In the genomic region with DNA sequence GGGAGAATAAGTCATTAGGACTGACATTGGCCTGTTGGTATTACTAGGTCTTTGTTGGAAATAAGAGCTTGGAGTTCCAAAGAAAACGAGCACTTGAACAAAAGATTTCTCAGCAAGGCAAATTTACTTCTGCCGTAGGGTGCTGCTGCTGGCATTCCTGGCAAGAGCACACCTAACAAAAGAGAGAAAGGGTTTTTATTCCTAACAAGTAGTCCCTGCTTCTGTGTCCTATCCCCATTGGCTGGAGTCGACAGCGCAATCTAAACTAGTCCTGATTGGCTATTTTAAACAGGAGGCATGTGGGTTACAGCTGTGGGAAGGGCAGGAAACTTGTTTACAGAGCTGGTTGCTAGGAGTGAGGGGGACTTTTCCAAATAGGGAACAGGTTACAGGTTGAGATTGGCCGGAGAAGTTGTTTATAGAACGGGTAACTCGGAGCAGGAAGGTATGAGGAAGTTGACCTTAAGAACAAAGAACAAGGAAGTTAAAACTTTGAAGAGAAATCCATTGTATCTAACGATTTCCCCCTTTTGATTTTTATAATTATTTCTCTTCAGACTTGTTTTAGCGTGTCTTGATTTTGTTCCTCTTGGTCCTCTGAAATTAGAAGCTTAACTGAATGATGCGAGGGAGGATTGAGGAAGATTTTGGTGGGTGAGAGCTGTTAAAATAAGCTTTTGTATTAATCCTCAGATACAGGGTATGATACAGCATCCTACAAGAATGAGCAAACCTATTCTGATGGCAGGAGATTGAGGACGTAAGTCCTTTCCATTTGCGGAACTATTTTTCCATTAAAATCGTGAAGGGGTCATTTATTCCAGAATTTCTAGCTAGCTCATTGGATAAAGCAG, we compare ENCODE assay signal across 1 cellular context.
TF ChIP-seq lines count a peak whose summit lies in the region.

No MANE protein-coding gene starts in this region.

TF ChIP-seq in K562, 482 proteins besides CTCF, POLR2A, EP300 and RAD21 (continued from another document and continues in another):
- TF ChIP-seq, protein P1, sequence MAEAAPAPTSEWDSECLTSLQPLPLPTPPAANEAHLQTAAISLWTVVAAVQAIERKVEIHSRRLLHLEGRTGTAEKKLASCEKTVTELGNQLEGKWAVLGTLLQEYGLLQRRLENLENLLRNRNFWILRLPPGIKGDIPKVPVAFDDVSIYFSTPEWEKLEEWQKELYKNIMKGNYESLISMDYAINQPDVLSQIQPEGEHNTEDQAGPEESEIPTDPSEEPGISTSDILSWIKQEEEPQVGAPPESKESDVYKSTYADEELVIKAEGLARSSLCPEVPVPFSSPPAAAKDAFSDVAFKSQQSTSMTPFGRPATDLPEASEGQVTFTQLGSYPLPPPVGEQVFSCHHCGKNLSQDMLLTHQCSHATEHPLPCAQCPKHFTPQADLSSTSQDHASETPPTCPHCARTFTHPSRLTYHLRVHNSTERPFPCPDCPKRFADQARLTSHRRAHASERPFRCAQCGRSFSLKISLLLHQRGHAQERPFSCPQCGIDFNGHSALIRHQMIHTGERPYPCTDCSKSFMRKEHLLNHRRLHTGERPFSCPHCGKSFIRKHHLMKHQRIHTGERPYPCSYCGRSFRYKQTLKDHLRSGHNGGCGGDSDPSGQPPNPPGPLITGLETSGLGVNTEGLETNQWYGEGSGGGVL (CRISPR knock-in tag; IDR thresholded peaks at IDR 0.05): no peak
- TF ChIP-seq SMAD4 (CRISPR knock-in tag; conservative IDR thresholded peaks at IDR 0.05) (no peak), LCOR (CRISPR knock-in tag; IDR thresholded peaks at IDR 0.05) (peak; percentile 47; the same call in 1 of the 2 replicates), HNRNPL (IDR thresholded peaks at IDR 0.05; ENCODE audit: low read depth, low read length) (0 out of 2 replicates have a peak, but pooled peaks have one; percentile 25), HDAC1 (IDR thresholded peaks at IDR 0.05) (peak in 1 of 2 experiments; percentile 87; a peak in 2 of 4 replicates), DACH1 (IDR thresholded peaks at IDR 0.05; ENCODE audit: partially characterized antibody) (peak; percentile 22), POLR2H (tag; IDR thresholded peaks at IDR 0.05; ENCODE audit: low read depth) (no peak), CREM (IDR thresholded peaks at IDR 0.05; ENCODE audit: low read depth) (no peak), FOXJ2 (tag; IDR thresholded peaks at IDR 0.05) (peak; percentile 76), NR3C1 (CRISPR knock-in tag; IDR thresholded peaks at IDR 0.05) (no peak), NFATC3 (IDR thresholded peaks at IDR 0.05) (0 out of 2 replicates have a peak, but pooled peaks have one; percentile 27), FOXJ3 (CRISPR knock-in tag; IDR thresholded peaks at IDR 0.05) (peak; percentile 85), NR2C1 (IDR thresholded peaks at IDR 0.05) (peak; percentile 30; the same call in 1 of the 2 replicates), NR2C1 (tag; IDR thresholded peaks at IDR 0.05) (no peak), JUN (IDR thresholded peaks at IDR 0.05; ENCODE audit: borderline replicate concordance, low read depth, low read length) (no peak), JUN (CRISPR knock-in tag; IDR thresholded peaks at IDR 0.05; ENCODE audit: borderline replicate concordance) (no peak), ZNF644 (tag; IDR thresholded peaks at IDR 0.05; ENCODE audit: low read depth) (no peak), BCL6 (CRISPR knock-in tag; IDR thresholded peaks at IDR 0.05) (no peak), ZNF561 (CRISPR knock-in tag; conservative IDR thresholded peaks at IDR 0.05) (peak; percentile 60; the same call in 1 of the 2 replicates), SUPT5H (IDR thresholded peaks at IDR 0.05) (peak; percentile 32; the same call in 1 of the 2 replicates), TSC22D4 (tag; IDR thresholded peaks at IDR 0.05) (no peak), MCM7 (IDR thresholded peaks at IDR 0.05) (no peak), EP400 (IDR thresholded peaks at IDR 0.05) (peak; percentile 51; the same call in 1 of the 2 replicates), RBM39 (optimal IDR thresholded peaks at IDR 0.05; ENCODE audit: low read depth, low read length) (no peak), ZNF408 (CRISPR knock-in tag; IDR thresholded peaks at IDR 0.05; ENCODE audit: low read depth) (no peak), SNRNP70 (optimal IDR thresholded peaks at IDR 0.05; ENCODE audit: low read depth, low read length) (peak; percentile 33), TEAD4 (IDR thresholded peaks at IDR 0.05; ENCODE audit: low read length) (peak; percentile 51; the same call in 1 of the 2 replicates), TEAD4 (CRISPR knock-in tag; IDR thresholded peaks at IDR 0.05; ENCODE audit: borderline replicate concordance) (no peak), MTA3 (IDR thresholded peaks at IDR 0.05; ENCODE audit: borderline replicate concordance) (0 out of 2 replicates have a peak, but pooled peaks have one; percentile 28), ZNF780A (CRISPR knock-in tag; IDR thresholded peaks at IDR 0.05) (no peak), SAFB2 (IDR thresholded peaks at IDR 0.05; ENCODE audit: borderline replicate concordance, low read depth, low read length, severe bottlenecking) (no peak), BRD4 (IDR thresholded peaks at IDR 0.05) (peak; percentile 19; the same call in 1 of the 2 replicates), ZNF347 (CRISPR knock-in tag; IDR thresholded peaks at IDR 0.05; ENCODE audit: low read depth) (0 out of 2 replicates have a peak, but pooled peaks have one; percentile 16), ZNF121 (CRISPR knock-in tag; conservative IDR thresholded peaks at IDR 0.05) (no peak), SPI1 (IDR thresholded peaks at IDR 0.05; ENCODE audit: borderline replicate concordance, low read depth, low read length) (peak; percentile 50; the same call in 1 of the 2 replicates), ARHGAP35 (IDR thresholded peaks at IDR 0.05; ENCODE audit: partially characterized antibody) (no peak), FOXM1 (IDR thresholded peaks at IDR 0.05; ENCODE audit: low read depth) (peak; percentile 74), FOXM1 (CRISPR knock-in tag; IDR thresholded peaks at IDR 0.05; ENCODE audit: low read depth) (peak; percentile 54; the same call in 1 of the 2 replicates), ZNF41 (CRISPR knock-in tag; conservative IDR thresholded peaks at IDR 0.05) (no peak), ZNF384 (IDR thresholded peaks at IDR 0.05; ENCODE audit: low read depth, low read length) (no peak), NR4A1 (CRISPR knock-in tag; IDR thresholded peaks at IDR 0.05) (no peak), NR4A1 (tag; IDR thresholded peaks at IDR 0.05) (no peak), XRCC5 (IDR thresholded peaks at IDR 0.05; ENCODE audit: low read depth, low read length) (no peak)
- TF ChIP-seq, protein P2, sequence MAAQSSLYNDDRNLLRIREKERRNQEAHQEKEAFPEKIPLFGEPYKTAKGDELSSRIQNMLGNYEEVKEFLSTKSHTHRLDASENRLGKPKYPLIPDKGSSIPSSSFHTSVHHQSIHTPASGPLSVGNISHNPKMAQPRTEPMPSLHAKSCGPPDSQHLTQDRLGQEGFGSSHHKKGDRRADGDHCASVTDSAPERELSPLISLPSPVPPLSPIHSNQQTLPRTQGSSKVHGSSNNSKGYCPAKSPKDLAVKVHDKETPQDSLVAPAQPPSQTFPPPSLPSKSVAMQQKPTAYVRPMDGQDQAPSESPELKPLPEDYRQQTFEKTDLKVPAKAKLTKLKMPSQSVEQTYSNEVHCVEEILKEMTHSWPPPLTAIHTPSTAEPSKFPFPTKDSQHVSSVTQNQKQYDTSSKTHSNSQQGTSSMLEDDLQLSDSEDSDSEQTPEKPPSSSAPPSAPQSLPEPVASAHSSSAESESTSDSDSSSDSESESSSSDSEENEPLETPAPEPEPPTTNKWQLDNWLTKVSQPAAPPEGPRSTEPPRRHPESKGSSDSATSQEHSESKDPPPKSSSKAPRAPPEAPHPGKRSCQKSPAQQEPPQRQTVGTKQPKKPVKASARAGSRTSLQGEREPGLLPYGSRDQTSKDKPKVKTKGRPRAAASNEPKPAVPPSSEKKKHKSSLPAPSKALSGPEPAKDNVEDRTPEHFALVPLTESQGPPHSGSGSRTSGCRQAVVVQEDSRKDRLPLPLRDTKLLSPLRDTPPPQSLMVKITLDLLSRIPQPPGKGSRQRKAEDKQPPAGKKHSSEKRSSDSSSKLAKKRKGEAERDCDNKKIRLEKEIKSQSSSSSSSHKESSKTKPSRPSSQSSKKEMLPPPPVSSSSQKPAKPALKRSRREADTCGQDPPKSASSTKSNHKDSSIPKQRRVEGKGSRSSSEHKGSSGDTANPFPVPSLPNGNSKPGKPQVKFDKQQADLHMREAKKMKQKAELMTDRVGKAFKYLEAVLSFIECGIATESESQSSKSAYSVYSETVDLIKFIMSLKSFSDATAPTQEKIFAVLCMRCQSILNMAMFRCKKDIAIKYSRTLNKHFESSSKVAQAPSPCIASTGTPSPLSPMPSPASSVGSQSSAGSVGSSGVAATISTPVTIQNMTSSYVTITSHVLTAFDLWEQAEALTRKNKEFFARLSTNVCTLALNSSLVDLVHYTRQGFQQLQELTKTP (IDR thresholded peaks at IDR 0.05; ENCODE audit: low read depth in 1 of 2, partially characterized antibody in 2 of 2): peak in 1 of 2 experiments; percentile 18
- TF ChIP-seq, protein P3, sequence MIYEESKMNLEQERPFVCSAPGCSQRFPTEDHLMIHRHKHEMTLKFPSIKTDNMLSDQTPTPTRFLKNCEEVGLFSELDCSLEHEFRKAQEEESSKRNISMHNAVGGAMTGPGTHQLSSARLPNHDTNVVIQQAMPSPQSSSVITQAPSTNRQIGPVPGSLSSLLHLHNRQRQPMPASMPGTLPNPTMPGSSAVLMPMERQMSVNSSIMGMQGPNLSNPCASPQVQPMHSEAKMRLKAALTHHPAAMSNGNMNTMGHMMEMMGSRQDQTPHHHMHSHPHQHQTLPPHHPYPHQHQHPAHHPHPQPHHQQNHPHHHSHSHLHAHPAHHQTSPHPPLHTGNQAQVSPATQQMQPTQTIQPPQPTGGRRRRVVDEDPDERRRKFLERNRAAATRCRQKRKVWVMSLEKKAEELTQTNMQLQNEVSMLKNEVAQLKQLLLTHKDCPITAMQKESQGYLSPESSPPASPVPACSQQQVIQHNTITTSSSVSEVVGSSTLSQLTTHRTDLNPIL (CRISPR knock-in tag; IDR thresholded peaks at IDR 0.05): 0 out of 2 replicates have a peak, but pooled peaks have one; percentile 28
- TF ChIP-seq, protein P4, sequence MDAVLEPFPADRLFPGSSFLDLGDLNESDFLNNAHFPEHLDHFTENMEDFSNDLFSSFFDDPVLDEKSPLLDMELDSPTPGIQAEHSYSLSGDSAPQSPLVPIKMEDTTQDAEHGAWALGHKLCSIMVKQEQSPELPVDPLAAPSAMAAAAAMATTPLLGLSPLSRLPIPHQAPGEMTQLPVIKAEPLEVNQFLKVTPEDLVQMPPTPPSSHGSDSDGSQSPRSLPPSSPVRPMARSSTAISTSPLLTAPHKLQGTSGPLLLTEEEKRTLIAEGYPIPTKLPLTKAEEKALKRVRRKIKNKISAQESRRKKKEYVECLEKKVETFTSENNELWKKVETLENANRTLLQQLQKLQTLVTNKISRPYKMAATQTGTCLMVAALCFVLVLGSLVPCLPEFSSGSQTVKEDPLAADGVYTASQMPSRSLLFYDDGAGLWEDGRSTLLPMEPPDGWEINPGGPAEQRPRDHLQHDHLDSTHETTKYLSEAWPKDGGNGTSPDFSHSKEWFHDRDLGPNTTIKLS (IDR thresholded peaks at IDR 0.05; ENCODE audit: borderline replicate concordance, low read depth): no peak
- TF ChIP-seq, protein P5, sequence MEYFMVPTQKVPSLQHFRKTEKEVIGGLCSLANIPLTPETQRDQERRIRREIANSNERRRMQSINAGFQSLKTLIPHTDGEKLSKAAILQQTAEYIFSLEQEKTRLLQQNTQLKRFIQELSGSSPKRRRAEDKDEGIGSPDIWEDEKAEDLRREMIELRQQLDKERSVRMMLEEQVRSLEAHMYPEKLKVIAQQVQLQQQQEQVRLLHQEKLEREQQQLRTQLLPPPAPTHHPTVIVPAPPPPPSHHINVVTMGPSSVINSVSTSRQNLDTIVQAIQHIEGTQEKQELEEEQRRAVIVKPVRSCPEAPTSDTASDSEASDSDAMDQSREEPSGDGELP (CRISPR knock-in tag; IDR thresholded peaks at IDR 0.05; ENCODE audit: borderline replicate concordance): peak; percentile 70
- TF ChIP-seq, protein P6, sequence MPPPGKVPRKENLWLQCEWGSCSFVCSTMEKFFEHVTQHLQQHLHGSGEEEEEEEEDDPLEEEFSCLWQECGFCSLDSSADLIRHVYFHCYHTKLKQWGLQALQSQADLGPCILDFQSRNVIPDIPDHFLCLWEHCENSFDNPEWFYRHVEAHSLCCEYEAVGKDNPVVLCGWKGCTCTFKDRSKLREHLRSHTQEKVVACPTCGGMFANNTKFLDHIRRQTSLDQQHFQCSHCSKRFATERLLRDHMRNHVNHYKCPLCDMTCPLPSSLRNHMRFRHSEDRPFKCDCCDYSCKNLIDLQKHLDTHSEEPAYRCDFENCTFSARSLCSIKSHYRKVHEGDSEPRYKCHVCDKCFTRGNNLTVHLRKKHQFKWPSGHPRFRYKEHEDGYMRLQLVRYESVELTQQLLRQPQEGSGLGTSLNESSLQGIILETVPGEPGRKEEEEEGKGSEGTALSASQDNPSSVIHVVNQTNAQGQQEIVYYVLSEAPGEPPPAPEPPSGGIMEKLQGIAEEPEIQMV (tag; conservative IDR thresholded peaks at IDR 0.05; ENCODE audit: low read depth): no peak
- TF ChIP-seq, protein P7, sequence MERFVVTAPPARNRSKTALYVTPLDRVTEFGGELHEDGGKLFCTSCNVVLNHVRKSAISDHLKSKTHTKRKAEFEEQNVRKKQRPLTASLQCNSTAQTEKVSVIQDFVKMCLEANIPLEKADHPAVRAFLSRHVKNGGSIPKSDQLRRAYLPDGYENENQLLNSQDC (CRISPR knock-in tag; IDR thresholded peaks at IDR 0.05): no peak
- TF ChIP-seq, protein P8, sequence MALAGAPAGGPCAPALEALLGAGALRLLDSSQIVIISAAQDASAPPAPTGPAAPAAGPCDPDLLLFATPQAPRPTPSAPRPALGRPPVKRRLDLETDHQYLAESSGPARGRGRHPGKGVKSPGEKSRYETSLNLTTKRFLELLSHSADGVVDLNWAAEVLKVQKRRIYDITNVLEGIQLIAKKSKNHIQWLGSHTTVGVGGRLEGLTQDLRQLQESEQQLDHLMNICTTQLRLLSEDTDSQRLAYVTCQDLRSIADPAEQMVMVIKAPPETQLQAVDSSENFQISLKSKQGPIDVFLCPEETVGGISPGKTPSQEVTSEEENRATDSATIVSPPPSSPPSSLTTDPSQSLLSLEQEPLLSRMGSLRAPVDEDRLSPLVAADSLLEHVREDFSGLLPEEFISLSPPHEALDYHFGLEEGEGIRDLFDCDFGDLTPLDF (CRISPR knock-in tag; IDR thresholded peaks at IDR 0.05): 0 out of 2 replicates have a peak, but pooled peaks have one; percentile 22
- TF ChIP-seq, protein P9, sequence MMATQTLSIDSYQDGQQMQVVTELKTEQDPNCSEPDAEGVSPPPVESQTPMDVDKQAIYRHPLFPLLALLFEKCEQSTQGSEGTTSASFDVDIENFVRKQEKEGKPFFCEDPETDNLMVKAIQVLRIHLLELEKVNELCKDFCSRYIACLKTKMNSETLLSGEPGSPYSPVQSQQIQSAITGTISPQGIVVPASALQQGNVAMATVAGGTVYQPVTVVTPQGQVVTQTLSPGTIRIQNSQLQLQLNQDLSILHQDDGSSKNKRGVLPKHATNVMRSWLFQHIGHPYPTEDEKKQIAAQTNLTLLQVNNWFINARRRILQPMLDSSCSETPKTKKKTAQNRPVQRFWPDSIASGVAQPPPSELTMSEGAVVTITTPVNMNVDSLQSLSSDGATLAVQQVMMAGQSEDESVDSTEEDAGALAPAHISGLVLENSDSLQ (IDR thresholded peaks at IDR 0.05): no peak
- TF ChIP-seq, protein P10, sequence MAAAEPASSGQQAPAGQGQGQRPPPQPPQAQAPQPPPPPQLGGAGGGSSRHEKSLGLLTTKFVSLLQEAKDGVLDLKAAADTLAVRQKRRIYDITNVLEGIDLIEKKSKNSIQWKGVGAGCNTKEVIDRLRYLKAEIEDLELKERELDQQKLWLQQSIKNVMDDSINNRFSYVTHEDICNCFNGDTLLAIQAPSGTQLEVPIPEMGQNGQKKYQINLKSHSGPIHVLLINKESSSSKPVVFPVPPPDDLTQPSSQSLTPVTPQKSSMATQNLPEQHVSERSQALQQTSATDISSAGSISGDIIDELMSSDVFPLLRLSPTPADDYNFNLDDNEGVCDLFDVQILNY (CRISPR knock-in tag; IDR thresholded peaks at IDR 0.05): no peak
